In genomic region chr2:239014897-239015768, GRCh38 we compare ENCODE assay signal across 21 cellular contexts.
DNase-seq lines count a peak whose midpoint lies in the region; ATAC-seq and TF ChIP-seq lines count a peak whose summit lies in the region.
"Had no signal": no experiment of that assay in that cellular context is flagged by ENCODE, and none has a peak within 500 bp of the region (broad histone marks: within the 10 kb centered on the region; RNA-seq: fewer than 3 reads in every experiment).

No MANE protein-coding gene starts in this region.

- TF ChIP-seq CTCF in nephron (IDR thresholded peaks at IDR 0.05; ENCODE audit: unreplicated experiment in 3 of 3) (no peak), spleen (IDR thresholded peaks at IDR 0.05 in 8 of 11, conservative IDR thresholded peaks at IDR 0.05 in 3 of 11) (no peak)

- H3K36me3 ChIP-seq in H7 (replicated peaks; ENCODE audit: control insufficient read depth, insufficient read depth, low read length) (no peaks in the 10 kb centered on the region), spleen (no peaks in the 10 kb centered on the region)
- H3K36me3 ChIP-seq: HAP-1 had no signal

- WGBS in spleen, 5 donors, result 72 to 81% (median 76%) methylated on average over 17 to 22 of the region's 22 CpGs

- TF ChIP-seq POLR2A in spleen (IDR thresholded peaks at IDR 0.05), result no peak

- H3K27ac Mint-ChIP-seq in activated T-cell treated with anti-CD3 and anti-CD28 coated beads, Interleukin-2, amount 50 U/mL, for 24 hours, result no peak overlapping the region
- peak overlapping the region in 2 of 3 experiments; percentile 49 to 80 for H3K27ac Mint-ChIP-seq in nephron
- H3K27ac Mint-ChIP-seq: B cell; CD4-positive, CD25-positive, alpha-beta regulatory T cell had no signal

- peaks cover 0 to 5% (median 0%) of the 10 kb centered on the region in 6 donors for H3K4me1 ChIP-seq in spleen
- H3K4me1 ChIP-seq: HAP-1 had no signal

- H3K9me3 Mint-ChIP-seq in activated T-cell treated with anti-CD3 and anti-CD28 coated beads, Interleukin-2, amount 50 U/mL, for 24 hours, result no peaks in the 10 kb centered on the region
- no peaks in the 10 kb centered on the region for H3K9me3 Mint-ChIP-seq in nephron

- no peak overlapping the region for H3K4me3 ChIP-seq in H7 (ENCODE audit: insufficient read depth, low read depth, low read length)
- no peak overlapping the region for H3K4me3 ChIP-seq in spleen
- H3K4me3 ChIP-seq: HAP-1 had no signal

- H3K4me3 Mint-ChIP-seq in activated T-cell treated with anti-CD3 and anti-CD28 coated beads, Interleukin-2, amount 50 U/mL, for 24 hours, result no peak overlapping the region
- H3K4me3 Mint-ChIP-seq in nephron, result peak overlapping the region in 1 of 3 experiments; percentile 2
- H3K4me3 Mint-ChIP-seq: B cell; CD4-positive, CD25-positive, alpha-beta regulatory T cell had no signal

- no peaks in the 10 kb centered on the region for H3K9me3 ChIP-seq in spleen
- H3K9me3 ChIP-seq: HAP-1 had no signal

- H3K36me3 Mint-ChIP-seq in activated T-cell treated with anti-CD3 and anti-CD28 coated beads, Interleukin-2, amount 50 U/mL, for 24 hours (ENCODE audit: low read depth), result no peaks in the 10 kb centered on the region
- H3K36me3 Mint-ChIP-seq in nephron (ENCODE audit: low read depth), result no peaks in the 10 kb centered on the region
- H3K36me3 Mint-ChIP-seq: CD4-positive, CD25-positive, alpha-beta regulatory T cell had no signal

- H3K27me3 ChIP-seq in H7 (ENCODE audit: control insufficient read depth, insufficient read depth, low read length), result no peaks in the 10 kb centered on the region
- peaks cover 0 to 49% (median 0%) of the 10 kb centered on the region in 7 donors for H3K27me3 ChIP-seq in spleen (replicated peaks in 1 of 7)

- peak; percentile 13 for DNase-seq in activated T-cell treated with anti-CD3 and anti-CD28 coated beads, Interleukin-2, amount 50 U/mL, for 24 hours
- DNase-seq in activated T-cell treated with anti-CD3 and anti-CD28 coated beads, Interleukin-2, amount 50 U/mL, for 48 hours, result no peak
- DNase-seq in H7 (peak; percentile 31), spleen (peak; percentile 48), medulla oblongata (ENCODE audit: extremely low spot score) (no peak), inferior parietal cortex (ENCODE audit: extremely low spot score) (no peak)
- DNase-seq: 8988T; CD4-positive, CD25-positive, alpha-beta regulatory T cell; DMS153; GDM1; KG1; NCI-H1105 treated with DMSO at 0.1 percent for 48 hours; NCI-H1694 treated with DMSO at 0.1 percent for 48 hours; NCI-H2107; NCI-H510A; NCI-H748 treated with DMSO at 0.1 percent for 48 hours; NK-92 treated with Interleukin-12 subunit alpha and Interleukin-12 subunit beta, amount 100 ng/mL, for 24 hours had no signal

- no peaks in the 10 kb centered on the region for H3K4me1 Mint-ChIP-seq in activated T-cell treated with anti-CD3 and anti-CD28 coated beads, Interleukin-2, amount 50 U/mL, for 24 hours (ENCODE audit: low read depth)
- H3K4me1 Mint-ChIP-seq in nephron, result peaks cover 33% of the 10 kb centered on the region
- H3K4me1 Mint-ChIP-seq: B cell; CD4-positive, CD25-positive, alpha-beta regulatory T cell had no signal

- ATAC-seq in GM18868 (IDR thresholded peaks at IDR 0.05; ENCODE audit: unreplicated experiment), result no peak

- peaks cover 33% of the 10 kb centered on the region for H3K27me3 Mint-ChIP-seq in activated T-cell treated with anti-CD3 and anti-CD28 coated beads, Interleukin-2, amount 50 U/mL, for 24 hours
- H3K27me3 Mint-ChIP-seq in nephron (ENCODE audit: low read depth), result peaks cover 15% of the 10 kb centered on the region

- H3K27ac ChIP-seq in spleen, result no peak overlapping the region

- intact Hi-C loops in spleen (cut with DNase I; ENCODE audit: low total_unique reads), result no loop called here

Comparison
In these comparisons a context has a peak if more than half of its experiments do, and no peak if none do; other contexts are left out.
1. DNase-seq: peak in activated T-cell treated with anti-CD3 and anti-CD28 coated beads, Interleukin-2, amount 50 U/mL, for 24 hours (single experiment), H7 (single experiment) and spleen (single experiment); none in activated T-cell treated with anti-CD3 and anti-CD28 coated beads, Interleukin-2, amount 50 U/mL, for 48 hours (0 of 2), medulla oblongata (single experiment) and inferior parietal cortex (single experiment).